In the genomic region with DNA sequence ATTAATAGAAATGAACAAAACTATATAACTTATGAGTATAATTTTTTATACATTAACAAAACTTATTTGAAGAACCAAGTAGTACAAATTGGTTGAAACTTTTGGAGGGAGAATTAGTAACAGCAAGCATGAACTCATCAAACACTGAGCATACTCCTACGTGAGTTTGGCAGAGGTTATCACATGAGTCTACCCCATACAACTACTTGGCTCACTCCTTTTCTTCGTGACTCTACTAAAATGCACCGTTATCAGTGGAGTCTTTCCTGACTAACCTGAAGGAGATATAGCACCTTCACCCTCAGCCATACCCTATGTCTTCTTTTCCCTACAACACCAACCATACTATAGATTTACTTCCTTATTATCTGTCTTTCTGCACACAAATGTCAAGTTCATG, we compare ENCODE assay signal across 27 cellular contexts.
"Had no signal": no experiment of that assay in that cellular context is flagged by ENCODE, and none has a peak within 500 bp of the region (broad histone marks: within the 10 kb centered on the region; RNA-seq: fewer than 3 reads in every experiment).

No MANE protein-coding gene starts in this region.

- H3K27me3 ChIP-seq: ascending aorta, body of pancreas, breast epithelium had no signal

- H3K4me2 ChIP-seq: PC-9 had no signal

- H3K27ac ChIP-seq: ascending aorta, body of pancreas, breast epithelium, PC-9, RWPE1, SK-N-MC had no signal

- H3K9me3 ChIP-seq: ascending aorta, body of pancreas, breast epithelium had no signal

- H3K36me3 ChIP-seq: ascending aorta, breast epithelium had no signal

- DNase-seq: activated CD4-positive, alpha-beta T cell treated with anti-CD3 and anti-CD28 coated beads for 36 hours; activated CD4-positive, alpha-beta T cell treated with anti-CD3 and anti-CD28 coated beads, Interleukin-2, amount 10 ng/mL, durations not matched to agents 7 days and 5 days; activated CD4-positive, alpha-beta T cell treated with anti-CD3 and anti-CD28 coated beads, Interleukin-2, amount 50 U/mL, for 48 hours; activated CD8-positive, alpha-beta T cell treated with anti-CD3 and anti-CD28 coated beads, Interleukin-2, amount 10 ng/mL, durations not matched to agents 7 days and 5 days; activated gamma-delta T cell; activated naive CD4-positive, alpha-beta T cell treated with Interleukin-2 at 50 U/mL for 16 hours; activated naive CD8-positive, alpha-beta T cell treated with anti-CD3 and anti-CD28 coated beads, Interleukin-2, amount 10 ng/mL, durations not matched to agents 7 days and 5 days; activated T-cell treated with anti-CD3 and anti-CD28 coated beads, Interleukin-2, amount 50 U/mL, for 24 hours; amygdala; body of pancreas; Karpas-422; NCI-H1105; NCI-H1417 treated with DMSO at 0.1 percent for 48 hours; NCI-H1930; NCI-H2081 treated with DMSO at 0.1 percent for 48 hours; NCI-H345; NCI-H524 treated with DMSO at 0.1 percent for 48 hours; NCI-H748 treated with DMSO at 0.1 percent for 48 hours; PC-9; SIG-M5; T1000 had no signal

- H3K4me1 ChIP-seq: ascending aorta, body of pancreas, breast epithelium had no signal

- H3K4me3 ChIP-seq: ascending aorta, body of pancreas, breast epithelium, PC-9, SK-N-MC had no signal

- H2AFZ ChIP-seq: PC-9 had no signal

- ATAC-seq: activated CD4-positive, alpha-beta T cell treated with anti-CD3 and anti-CD28 coated beads for 36 hours; activated CD4-positive, CD25-positive, alpha-beta regulatory T cell treated with anti-CD3 and anti-CD28 coated beads, Interleukin-2, amount 50 U/mL, for 24 hours; activated CD8-positive, alpha-beta T cell treated with anti-CD3 and anti-CD28 coated beads, Interleukin-2, amount 10 ng/mL, durations not matched to agents 7 days and 5 days; body of pancreas; Right ventricle myocardium inferior had no signal
